In the genomic region with DNA sequence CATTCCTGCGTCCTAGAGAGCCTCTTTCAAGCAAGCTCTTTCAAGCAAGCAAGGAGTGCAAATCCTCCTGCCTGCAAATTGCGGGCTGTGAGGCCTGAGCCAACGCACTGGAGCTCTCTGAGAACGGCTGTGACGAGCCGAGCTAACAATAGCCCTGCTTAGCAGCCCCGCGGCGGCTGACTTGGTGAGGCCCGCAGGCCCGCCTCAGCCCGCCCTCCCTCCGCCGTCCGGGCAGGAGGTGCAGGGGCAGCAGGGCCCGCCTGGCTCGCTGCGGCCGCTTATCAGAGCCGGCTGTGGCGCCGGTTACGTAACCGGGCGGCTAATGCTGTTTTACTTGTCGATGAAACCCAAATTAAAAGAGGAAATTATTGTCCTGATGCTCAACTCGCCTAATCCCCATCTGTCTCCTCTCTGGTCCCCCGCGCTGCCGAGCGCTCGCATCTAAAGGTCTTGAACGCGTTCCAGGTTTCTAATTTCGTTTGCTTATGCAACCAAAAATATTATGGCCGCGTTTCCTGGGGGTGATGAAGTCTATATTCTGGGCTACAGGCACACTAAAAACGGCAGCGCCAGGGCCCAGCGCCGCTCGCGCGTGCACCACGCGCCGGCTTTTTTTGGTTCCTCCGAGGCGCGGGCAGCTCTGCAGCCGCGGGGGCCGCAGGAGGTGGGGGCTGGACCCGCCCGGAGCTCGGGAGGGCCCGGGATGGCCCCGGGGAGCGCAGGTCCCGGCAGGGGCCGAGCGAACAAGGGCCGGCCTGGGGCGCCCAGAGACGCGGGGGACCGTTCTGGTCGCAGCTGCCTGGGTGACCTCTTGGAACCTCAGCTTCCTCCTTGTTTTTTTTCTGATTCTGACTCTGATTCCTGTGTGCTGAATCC, we compare ENCODE assay signal across 8 cellular contexts.
DNase-seq lines count a peak whose midpoint lies in the region; ATAC-seq and TF ChIP-seq lines count a peak whose summit lies in the region.

No MANE protein-coding gene starts in this region.

- no TSS peak for BruUV-seq in OCI-LY7 (replicated peaks; lab: Mats Ljungman, UMichigan)

- H3K9me3 ChIP-seq in OCI-LY7 (ENCODE audit: low read length) (no peaks in the 10 kb centered on the region), muscle layer of duodenum (ENCODE audit: control insufficient read depth in 1 of 2, low read length in 2 of 2) (no peaks in the 10 kb centered on the region), subcutaneous abdominal adipose tissue (ENCODE audit: control insufficient read depth in 5 of 5, low read length in 5 of 5) (no peaks in the 10 kb centered on the region)

- no peak for TF ChIP-seq CTCF in OCI-LY7 (conservative IDR thresholded peaks at IDR 0.05; ENCODE audit: low read length)
- TF ChIP-seq CTCF in fibroblast of mammary gland (conservative IDR thresholded peaks at IDR 0.05; ENCODE audit: control insufficient read depth, insufficient read depth, low read depth, low read length), result no peak

- H3K27ac Mint-ChIP-seq in activated T-helper 2 cell treated with anti-CD3 and anti-CD28 coated beads, Interferon-gamma antibody, Interleukin-2, Interleukin-4, amounts not matched to agents 10 μg/mL and 5 μg/mL and 100 μg/mL, durations not matched to agents 14 hours and 24 hours and 36 hours, result no peak overlapping the region

- H3K36me3 ChIP-seq in OCI-LY7 (ENCODE audit: insufficient read depth, low read length) (no peaks in the 10 kb centered on the region), muscle layer of duodenum (ENCODE audit: control insufficient read depth in 1 of 2, insufficient read depth in 2 of 2, low read length in 2 of 2) (no peaks in the 10 kb centered on the region), subcutaneous abdominal adipose tissue (ENCODE audit: control insufficient read depth in 5 of 5, insufficient read depth in 5 of 5, low read length in 5 of 5) (no peaks in the 10 kb centered on the region)

- peak; percentile 83 for DNase-seq in HuH-7 (ENCODE audit: low spot score)
- peak; percentile 74 for DNase-seq in OCI-LY7 (ENCODE audit: low spot score)
- no peak for DNase-seq in activated T-helper 2 cell treated with anti-CD3 and anti-CD28 coated beads, Interferon-gamma antibody, Interleukin-2, Interleukin-4, amounts not matched to agents 10 μg/mL and 5 μg/mL and 100 μg/mL, durations not matched to agents 14 hours and 24 hours and 36 hours (ENCODE audit: low spot score)
- DNase-seq in fibroblast of mammary gland (ENCODE audit: low read depth), result peak; percentile 79
- DNase-seq in OCI-M2 (lab: John Stamatoyannopoulos, UW; ENCODE audit: unreplicated experiment), result no peak

- H3K27ac ChIP-seq in OCI-LY7 (ENCODE audit: low read depth, low read length, poor library complexity, severe bottlenecking) (peak overlapping the region; percentile 56), muscle layer of duodenum (ENCODE audit: low read length) (peak overlapping the region; percentile 80), subcutaneous abdominal adipose tissue (ENCODE audit: low read depth, low read length) (peak overlapping the region; percentile 92)

- intact Hi-C loops in OCI-LY7 (cut with micrococcal nuclease; ENCODE audit: unreplicated experiment), result loop anchor here (1.0 to 2.0 kb wide), 2 partner anchors 26 to 65 kb away; a partner anchor contains a TSS
- intact Hi-C loops in activated T-helper 2 cell treated with anti-CD3 and anti-CD28 coated beads, Interferon-gamma antibody, Interleukin-2, Interleukin-4, amounts not matched to agents 10 μg/mL and 5 μg/mL and 100 μg/mL, durations not matched to agents 14 hours and 24 hours and 36 hours (cut with micrococcal nuclease), result no loop called here

- no peaks in the 10 kb centered on the region for H3K9me3 Mint-ChIP-seq in activated T-helper 2 cell treated with anti-CD3 and anti-CD28 coated beads, Interferon-gamma antibody, Interleukin-2, Interleukin-4, amounts not matched to agents 10 μg/mL and 5 μg/mL and 100 μg/mL, durations not matched to agents 14 hours and 24 hours and 36 hours

- H3K9me2 ChIP-seq in OCI-LY7 (ENCODE audit: insufficient read depth, low read length), result no peaks in the 10 kb centered on the region

- H3K27me3 Mint-ChIP-seq in activated T-helper 2 cell treated with anti-CD3 and anti-CD28 coated beads, Interferon-gamma antibody, Interleukin-2, Interleukin-4, amounts not matched to agents 10 μg/mL and 5 μg/mL and 100 μg/mL, durations not matched to agents 14 hours and 24 hours and 36 hours (ENCODE audit: low read depth), result peaks cover 23% of the 10 kb centered on the region

- no peaks in the 10 kb centered on the region for H3K36me3 Mint-ChIP-seq in activated T-helper 2 cell treated with anti-CD3 and anti-CD28 coated beads, Interferon-gamma antibody, Interleukin-2, Interleukin-4, amounts not matched to agents 10 μg/mL and 5 μg/mL and 100 μg/mL, durations not matched to agents 14 hours and 24 hours and 36 hours (ENCODE audit: low read depth)

- H3K4me2 ChIP-seq in OCI-LY7 (ENCODE audit: low read length), result peak overlapping the region; percentile 77

- no peaks in the 10 kb centered on the region for H4K20me1 ChIP-seq in OCI-LY7 (ENCODE audit: insufficient read depth, low read length)

- H2AFZ ChIP-seq in OCI-LY7 (ENCODE audit: low read length), result peak overlapping the region; percentile 93

- H3K27me3 ChIP-seq in muscle layer of duodenum (ENCODE audit: low read depth, low read length) (no peaks in the 10 kb centered on the region), subcutaneous abdominal adipose tissue (ENCODE audit: control insufficient read depth in 5 of 5, insufficient read depth in 4 of 5, low read length in 5 of 5) (no peaks in the 10 kb centered on the region)

- H3K4me3 ChIP-seq in OCI-LY7 (ENCODE audit: low read depth, low read length, poor library complexity, severe bottlenecking), result peak overlapping the region; percentile 57
- peak overlapping the region; percentile 44 for H3K4me3 ChIP-seq in fibroblast of mammary gland (ENCODE audit: control insufficient read depth, low read depth, low read length)
- peak overlapping the region; percentile 56 to 67 for H3K4me3 ChIP-seq in muscle layer of duodenum (ENCODE audit: low read depth in 1 of 2, low read length in 2 of 2)
- H3K4me3 ChIP-seq in subcutaneous abdominal adipose tissue (ENCODE audit: low read depth in 1 of 5, low read length in 5 of 5), result peak overlapping the region; percentile 53 to 77 (median 70)

- H3K79me2 ChIP-seq in OCI-LY7 (ENCODE audit: insufficient read depth, low read depth, low read length), result no peaks in the 10 kb centered on the region

- peak overlapping the region; percentile 76 for H3K4me3 Mint-ChIP-seq in activated T-helper 2 cell treated with anti-CD3 and anti-CD28 coated beads, Interferon-gamma antibody, Interleukin-2, Interleukin-4, amounts not matched to agents 10 μg/mL and 5 μg/mL and 100 μg/mL, durations not matched to agents 14 hours and 24 hours and 36 hours (ENCODE audit: low read depth)

- ATAC-seq in GM18498 (IDR thresholded peaks at IDR 0.05; ENCODE audit: unreplicated experiment), result peak; percentile 71

- H3K9ac ChIP-seq in subcutaneous abdominal adipose tissue (ENCODE audit: low read length in 5 of 5), result peak overlapping the region; percentile 60 to 77 (median 73)

- CTCF ChIA-PET in OCI-LY7 (lab: Charles Lee; ENCODE audit: unreplicated experiment), result interaction anchor here (0.7 to 1.6 kb wide), 3 partner anchors 12 to 79 kb away, joined by 3 to 4 read pairs (median 3); no protein-coding TSS in a partner anchor

- POLR2A ChIA-PET in OCI-LY7 (lab: Charles Lee), result interaction anchor here (0.5 to 2.0 kb wide), 7 partner anchors 15 to 189 kb away, joined by 3 to 14 read pairs (median 4); a partner anchor contains a TSS

- peaks cover 10% of the 10 kb centered on the region for H3K4me1 Mint-ChIP-seq in activated T-helper 2 cell treated with anti-CD3 and anti-CD28 coated beads, Interferon-gamma antibody, Interleukin-2, Interleukin-4, amounts not matched to agents 10 μg/mL and 5 μg/mL and 100 μg/mL, durations not matched to agents 14 hours and 24 hours and 36 hours (ENCODE audit: low read depth)

- peaks cover 29% of the 10 kb centered on the region for H3K4me1 ChIP-seq in OCI-LY7 (ENCODE audit: insufficient read depth, low read length, poor library complexity, severe bottlenecking)
- peaks cover 6 to 27% of the 10 kb centered on the region in 2 donors for H3K4me1 ChIP-seq in muscle layer of duodenum (ENCODE audit: control insufficient read depth in 1 of 2, insufficient read depth in 2 of 2, low read length in 2 of 2)
- peaks cover 2 to 23% (median 14%) of the 10 kb centered on the region in 5 donors for H3K4me1 ChIP-seq in subcutaneous abdominal adipose tissue (ENCODE audit: control insufficient read depth in 5 of 5, insufficient read depth in 5 of 5, low read length in 5 of 5)

Comparison
In these comparisons a context has a peak if more than half of its experiments do, and no peak if none do; other contexts are left out.
1. DNase-seq: peak in HuH-7 (single experiment), OCI-LY7 (single experiment) and fibroblast of mammary gland (single experiment); none in activated T-helper 2 cell treated with anti-CD3 and anti-CD28 coated beads, Interferon-gamma antibody, Interleukin-2, Interleukin-4, amounts not matched to agents 10 μg/mL and 5 μg/mL and 100 μg/mL, durations not matched to agents 14 hours and 24 hours and 36 hours (single experiment) and OCI-M2 (single experiment).
2. Peak in every context shown above with its lines, with median percentiles within 50 percentile points of each other: H3K27ac ChIP-seq and H3K4me3 ChIP-seq.